In the genomic region with DNA sequence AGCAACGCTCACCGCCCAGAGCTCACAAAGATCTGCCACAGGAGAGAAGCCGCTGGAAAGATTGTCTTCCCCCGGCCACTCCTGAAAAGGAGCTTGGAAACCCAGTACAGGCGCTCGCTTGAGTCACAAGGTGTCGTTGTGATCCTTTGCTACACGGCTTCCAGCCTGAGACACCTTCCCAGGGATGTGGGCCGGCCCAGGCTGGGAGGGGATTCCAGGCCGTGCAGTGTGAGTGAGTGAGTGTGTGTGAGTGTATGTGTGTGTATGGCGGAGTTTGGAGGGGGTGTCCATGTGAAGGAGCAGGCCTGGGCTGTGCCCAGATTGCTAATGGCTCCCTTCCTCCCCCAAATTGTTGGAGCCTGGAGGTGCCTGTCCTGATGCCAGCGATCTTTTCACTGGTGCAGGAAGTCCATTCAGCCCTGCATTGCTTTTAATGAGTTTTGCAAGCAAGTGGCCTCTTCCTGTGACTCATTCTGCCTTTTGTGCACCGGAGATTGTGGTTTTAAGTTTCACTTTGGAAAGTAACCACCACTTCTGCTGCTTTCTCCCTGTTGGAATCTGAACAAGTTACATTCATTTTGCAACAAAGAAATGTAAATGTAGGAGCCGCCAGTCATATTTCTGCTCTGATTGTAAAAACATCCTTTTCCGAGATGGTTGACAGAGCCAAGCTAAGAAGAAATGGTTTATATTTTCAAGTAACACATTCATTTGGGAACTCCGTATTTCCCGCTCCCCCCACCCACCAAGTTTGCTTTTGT, we compare ENCODE assay signal across 8 cellular contexts.
DNase-seq lines count a peak whose midpoint lies in the region; ATAC-seq and TF ChIP-seq lines count a peak whose summit lies in the region.

No MANE protein-coding gene starts in this region.

- peak overlapping the region; percentile 16 to 74 (median 28) for H3K9ac ChIP-seq in skeletal muscle tissue (ENCODE audit: low read depth in 1 of 3, low read length in 3 of 3)

- DNase-seq in NCI-H1436 (lab: John Stamatoyannopoulos, UW) (peak; percentile 36), NCI-H1436 treated with DMSO at 0.1 percent for 48 hours (lab: John Stamatoyannopoulos, UW) (no peak), NB4 (ENCODE audit: low read depth) (peak; percentile 98), T-helper 2 cell (peak in 4 of 5 experiments; percentile 12 to 94 (median 36)), brain pericyte (ENCODE audit: low read depth, low spot score) (peak; percentile 80), iPS-NIHi11 (ENCODE audit: low spot score) (peak; percentile 87)

- peaks cover 14 to 19% (median 15%) of the 10 kb centered on the region in 3 donors for H3K4me1 ChIP-seq in skeletal muscle tissue (ENCODE audit: control insufficient read depth in 3 of 3, insufficient read depth in 3 of 3, low read length in 3 of 3)

- H3K36me3 ChIP-seq in skeletal muscle tissue (ENCODE audit: control insufficient read depth in 3 of 3, insufficient read depth in 3 of 3, low read length in 3 of 3) = peaks cover 4 to 7% (median 6%) of the 10 kb centered on the region in 3 donors

- H3K27me3 ChIP-seq in skeletal muscle tissue (ENCODE audit: control insufficient read depth in 3 of 3, insufficient read depth in 3 of 3, low read length in 3 of 3) = no peaks in the 10 kb centered on the region

- ATAC-seq in HG02610 (IDR thresholded peaks at IDR 0.05; ENCODE audit: unreplicated experiment) = peak; percentile 72

- no peak for TF ChIP-seq POLR2A in NB4 (IDR thresholded peaks at IDR 0.05; ENCODE audit: extremely low read depth, insufficient read length)

- no peaks in the 10 kb centered on the region for H3K9me3 ChIP-seq in skeletal muscle tissue (ENCODE audit: control insufficient read depth in 3 of 3, low read length in 3 of 3)

- TF ChIP-seq CTCF in NB4 (IDR thresholded peaks at IDR 0.05; ENCODE audit: low read depth, low read length) = peak; percentile 41

- H3K27ac ChIP-seq in skeletal muscle tissue (ENCODE audit: low read depth, low read length) = peak overlapping the region; percentile 59

- H3K4me3 ChIP-seq in NB4 (ENCODE audit: low read depth, low read length) (peak overlapping the region; percentile 33), skeletal muscle tissue (ENCODE audit: low read length in 3 of 3) (peak overlapping the region; percentile 56 to 67 (median 67))
